Comparison of ENCODE assay signal across 7 cellular contexts in genomic region chr7:152394214-152394613, GRCh38. TPM values are rescaled to one million over a fixed set of nuclear protein-coding genes. Genes with fewer than 3 reads are reported as not detected.
DNase-seq lines count a peak whose midpoint lies in the region; ATAC-seq and TF ChIP-seq lines count a peak whose summit lies in the region.
"Not testable (repeated sequence)": the region's sequence is repeated elsewhere in the genome, so short reads cannot be mapped to it uniquely, and the experiment has no call there.

No MANE protein-coding gene starts in this region.

- H3K27me3 Mint-ChIP-seq in WTC11 (ENCODE audit: low read depth) = not testable (repeated sequence)

- H3K4me3 Mint-ChIP-seq in WTC11 = not testable (repeated sequence)

- not testable (repeated sequence) for H3K4me1 ChIP-seq in colonic mucosa; lung (ENCODE audit: control insufficient read depth in 2 of 2, insufficient read depth in 2 of 2, low read length in 2 of 2)

- H3K4me1 Mint-ChIP-seq in WTC11 = peaks cover 21% of the 10 kb centered on the region

- H3K9ac ChIP-seq in colonic mucosa (ENCODE audit: low read depth in 2 of 2, low read length in 2 of 2) = not testable (repeated sequence)

- 60 to 68% methylated on average over 3 of the region's 3 CpGs for WGBS in lung, 2 donors

- TF ChIP-seq CTCF in WTC11 (IDR thresholded peaks at IDR 0.05) (peak; percentile 31; the same call in 1 of the 2 replicates), colonic mucosa (IDR thresholded peaks at IDR 0.05) (peak; percentile 20)
- not testable (repeated sequence) for TF ChIP-seq CTCF in lung (IDR thresholded peaks at IDR 0.05; ENCODE audit: control extremely low read depth, extremely low read depth)

- DNase-seq in EH (ENCODE audit: low read depth) = peak; percentile 64
- peak; percentile 43 for DNase-seq in M059J (ENCODE audit: low read depth)
- DNase-seq in WTC11 (ENCODE audit: low spot score) = peak; percentile 27
- not testable (repeated sequence) for DNase-seq in colonic mucosa; Right ventricle myocardium inferior (ENCODE audit: missing footprints); lung (ENCODE audit: low spot score)
- DNase-seq in retina = peak; percentile 44

- not testable (repeated sequence) for H3K27ac ChIP-seq in colonic mucosa; lung (ENCODE audit: low read depth in 1 of 2, low read length in 1 of 2)

- H3K9me3 Mint-ChIP-seq in WTC11 = not testable (repeated sequence)

- ATAC-seq in WTC11 = peak; percentile 93
- peak; percentile 62 for ATAC-seq in Right ventricle myocardium inferior
- ATAC-seq in lung (ENCODE audit: insufficient read depth, low FRiP score) = peak; percentile 44

- not testable (repeated sequence) for H3K27me3 ChIP-seq in colonic mucosa; lung (ENCODE audit: control insufficient read depth, insufficient read depth)

- POLR2A ChIA-PET in WTC11 (lab: Charles Lee) = not testable (repeated sequence)

- not testable (repeated sequence) for H3K9me3 ChIP-seq in colonic mucosa; lung (ENCODE audit: control insufficient read depth in 2 of 2, insufficient read depth in 1 of 2, low read length in 1 of 2)

- H3K27ac Mint-ChIP-seq in WTC11 = peak overlapping the region; percentile 66

- intact Hi-C loops in colonic mucosa (cut with DNase I); Right ventricle myocardium inferior (cut with DNase I): not testable (repeated sequence)

- not testable (repeated sequence) for H3K4me3 ChIP-seq in colonic mucosa, lung

- H3K36me3 ChIP-seq in colonic mucosa; lung (ENCODE audit: control insufficient read depth in 2 of 2, insufficient read depth in 2 of 2, low read length in 2 of 2): not testable (repeated sequence)

- CTCF ChIA-PET in WTC11 (lab: Charles Lee) = interaction anchor here (0.6 to 1.2 kb wide), 3 partner anchors 20 to 41 kb away, joined by 3 to 5 read pairs (median 5); no protein-coding TSS in a partner anchor

- H3K36me3 Mint-ChIP-seq in WTC11 = not testable (repeated sequence)

TF ChIP-seq in WTC11, 78 proteins besides CTCF, POLR2A, EP300 and RAD21:
- peak; percentile 69; the same call in 1 of the 2 replicates for TF ChIP-seq TEAD4 (CRISPR knock-in tag; IDR thresholded peaks at IDR 0.05)
- peak; percentile 51; the same call in 1 of the 2 replicates for TF ChIP-seq TEAD1 (CRISPR knock-in tag; IDR thresholded peaks at IDR 0.05)

RNA-seq across cellular contexts. Expression of gene KMT2C, which starts 41.6 kb away (rescaled TPM):
- 9.7 and 18.9 TPM in 2 replicates for total RNA-seq in M059J (2014; rRNA removed; shearing (Covaris generic))
- total RNA-seq in WTC11 (2021) (38.9 to 45.4 TPM (median 40.8 TPM) in 3 replicates), colonic mucosa (10 to 100 TPM; 70.9 to 73.3 TPM), Right ventricle myocardium inferior (39.4 TPM), lung (100 to 1,000 TPM in 1 of 2 donors, 10 to 100 TPM in 1; 90.7 to 115 TPM)
- 10 to 100 TPM; 10.2 to 13.9 TPM for polyA plus RNA-seq in lung
